Comparison of ENCODE assay signal across 10 cellular contexts in the genomic region with DNA sequence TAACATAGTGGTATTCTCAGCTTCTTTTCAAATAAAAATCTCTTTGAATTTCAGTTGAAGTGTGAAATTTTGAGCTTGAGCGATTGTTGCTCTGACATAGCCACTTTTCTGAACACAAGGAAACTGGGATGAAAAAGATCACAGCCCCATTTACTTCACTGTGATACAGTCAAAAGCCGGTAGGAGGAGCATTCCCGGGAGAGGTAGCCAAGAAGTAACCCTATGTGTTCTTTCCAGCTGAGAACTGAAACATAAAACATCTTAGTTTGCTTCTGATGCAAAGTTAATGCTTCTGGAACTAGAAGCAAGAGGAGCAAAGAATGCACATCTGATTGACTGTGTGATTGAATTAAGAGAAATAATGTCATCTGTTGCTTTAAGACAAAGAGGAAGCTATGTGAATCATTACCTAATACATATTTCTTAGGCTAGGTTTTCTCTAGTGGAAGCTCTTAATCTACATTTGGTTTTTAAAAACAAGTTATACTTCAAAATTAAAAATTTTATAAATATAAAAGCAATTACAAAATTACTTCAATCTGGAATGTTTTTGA.
DNase-seq lines count a peak whose midpoint lies in the region; ATAC-seq and TF ChIP-seq lines count a peak whose summit lies in the region.
"Had no signal": no experiment of that assay in that cellular context is flagged by ENCODE, and none has a peak within 500 bp of the region (broad histone marks: within the 10 kb centered on the region; RNA-seq: fewer than 3 reads in every experiment).

No MANE protein-coding gene starts in this region.

- TF ChIP-seq CTCF in left ventricle myocardium inferior (IDR thresholded peaks at IDR 0.05; ENCODE audit: borderline replicate concordance) (peak; percentile 44), ascending aorta (IDR thresholded peaks at IDR 0.05) (peak in 2 of 3 experiments; percentile 14 to 21), type B pancreatic cell (conservative IDR thresholded peaks at IDR 0.05) (peak; percentile 71)

- no peak for ATAC-seq in left ventricle myocardium superior
- no peak for ATAC-seq in HG02623 (IDR thresholded peaks at IDR 0.05; ENCODE audit: unreplicated experiment)
- ATAC-seq in HG02840 (IDR thresholded peaks at IDR 0.05; ENCODE audit: low FRiP score, unreplicated experiment): no peak

- H3K4me3 ChIP-seq in left ventricle myocardium inferior (no peak overlapping the region), ascending aorta (no peak overlapping the region)

- H3K4me1 ChIP-seq in left ventricle myocardium inferior (no peaks in the 10 kb centered on the region), ascending aorta (no peaks in the 10 kb centered on the region)

- peaks cover 5% of the 10 kb centered on the region for H3K27me3 Mint-ChIP-seq in type B pancreatic cell
- H3K27me3 Mint-ChIP-seq: activated CD4-positive, alpha-beta T cell treated with anti-CD3 and anti-CD28 coated beads, Interleukin-2, amount 10 ng/mL, durations not matched to agents 24 days and 14 days; B cell had no signal

- intact Hi-C loops in left ventricle myocardium inferior (cut with micrococcal nuclease) (no loop called here), left ventricle myocardium superior (cut with micrococcal nuclease) (no loop called here), ascending aorta (cut with DNase I) (no loop called here)

- no peak overlapping the region for H3K4me3 Mint-ChIP-seq in type B pancreatic cell
- H3K4me3 Mint-ChIP-seq: activated CD4-positive, alpha-beta T cell treated with anti-CD3 and anti-CD28 coated beads, Interleukin-2, amount 10 ng/mL, durations not matched to agents 24 days and 14 days; B cell had no signal

- no peak overlapping the region for H3K27ac ChIP-seq in left ventricle myocardium inferior (replicated peaks)
- H3K27ac ChIP-seq in ascending aorta: no peak overlapping the region

- no peak overlapping the region for H3K27ac Mint-ChIP-seq in type B pancreatic cell
- H3K27ac Mint-ChIP-seq: activated CD4-positive, alpha-beta T cell treated with anti-CD3 and anti-CD28 coated beads, Interleukin-2, amount 10 ng/mL, durations not matched to agents 24 days and 14 days; B cell had no signal

- H3K9me3 Mint-ChIP-seq in type B pancreatic cell: peaks cover 2% of the 10 kb centered on the region
- H3K9me3 Mint-ChIP-seq: activated CD4-positive, alpha-beta T cell treated with anti-CD3 and anti-CD28 coated beads, Interleukin-2, amount 10 ng/mL, durations not matched to agents 24 days and 14 days had no signal

- H3K36me3 Mint-ChIP-seq in type B pancreatic cell: no peaks in the 10 kb centered on the region

- H3K27me3 ChIP-seq in left ventricle myocardium inferior (ENCODE audit: low read depth): peaks cover 11% of the 10 kb centered on the region
- no peaks in the 10 kb centered on the region for H3K27me3 ChIP-seq in ascending aorta

- peaks cover 14% of the 10 kb centered on the region for H3K4me1 Mint-ChIP-seq in type B pancreatic cell (ENCODE audit: unreplicated experiment)
- H3K4me1 Mint-ChIP-seq: B cell had no signal

- DNase-seq in left ventricle myocardium inferior: no peak
- no peak for DNase-seq in left ventricle myocardium superior
- no peak for DNase-seq in ascending aorta (ENCODE audit: low spot score in 2 of 2)
- DNase-seq in inferior parietal cortex (ENCODE audit: extremely low spot score): peak; percentile 11
- DNase-seq in type B pancreatic cell (ENCODE audit: extremely low spot score, unreplicated experiment): no peak
- DNase-seq in GOT3 (lab: John Stamatoyannopoulos, UW): no peak
- DNase-seq: activated CD4-positive, alpha-beta T cell treated with anti-CD3 and anti-CD28 coated beads, Interleukin-2, amount 10 ng/mL, durations not matched to agents 24 days and 14 days had no signal

- H3K9me3 ChIP-seq in left ventricle myocardium inferior (replicated peaks): no peaks in the 10 kb centered on the region
- no peaks in the 10 kb centered on the region for H3K9me3 ChIP-seq in ascending aorta

- H3K36me3 ChIP-seq in left ventricle myocardium inferior (no peaks in the 10 kb centered on the region), ascending aorta (no peaks in the 10 kb centered on the region)

Comparison
In these comparisons a context has a peak if more than half of its experiments do, and no peak if none do; other contexts are left out.
1. CTCF ChIP-seq: peak in every context shown above with its lines; median percentile 71 in type B pancreatic cell; 44 in left ventricle myocardium inferior; 18 in ascending aorta.